In genomic region chr2:55620123-55620779, GRCh38 we compare ENCODE assay signal across 8 cellular contexts.
DNase-seq lines count a peak whose midpoint lies in the region; ATAC-seq lines count a peak whose summit lies in the region.

No MANE protein-coding gene starts in this region.

- ATAC-seq in GM19324 (IDR thresholded peaks at IDR 0.05; ENCODE audit: low FRiP score, unreplicated experiment) (no peak), GM18873 (IDR thresholded peaks at IDR 0.05; ENCODE audit: low FRiP score, unreplicated experiment) (no peak)

- peak overlapping the region; percentile 69 for H3K4me3 Mint-ChIP-seq in T-helper 1 cell treated with Interleukin-12 subunit alpha and Interleukin-12 subunit beta and Interleukin-4 antibody, amounts not matched to agents 30 μg/mL and 1 μg/mL, for 36 hours

- peak overlapping the region; percentile 74 for H3K27ac Mint-ChIP-seq in T-helper 1 cell treated with Interleukin-12 subunit alpha and Interleukin-12 subunit beta and Interleukin-4 antibody, amounts not matched to agents 30 μg/mL and 1 μg/mL, for 36 hours

- peaks cover 21% of the 10 kb centered on the region for H3K4me1 Mint-ChIP-seq in T-helper 1 cell treated with Interleukin-12 subunit alpha and Interleukin-12 subunit beta and Interleukin-4 antibody, amounts not matched to agents 30 μg/mL and 1 μg/mL, for 36 hours (ENCODE audit: low read depth)

- no peaks in the 10 kb centered on the region for H3K27me3 Mint-ChIP-seq in T-helper 1 cell treated with Interleukin-12 subunit alpha and Interleukin-12 subunit beta and Interleukin-4 antibody, amounts not matched to agents 30 μg/mL and 1 μg/mL, for 36 hours (ENCODE audit: low read depth)

- peaks cover 16% of the 10 kb centered on the region for H3K36me3 Mint-ChIP-seq in T-helper 1 cell treated with Interleukin-12 subunit alpha and Interleukin-12 subunit beta and Interleukin-4 antibody, amounts not matched to agents 30 μg/mL and 1 μg/mL, for 36 hours (ENCODE audit: low read depth)

- no peaks in the 10 kb centered on the region for H3K9me3 Mint-ChIP-seq in T-helper 1 cell treated with Interleukin-12 subunit alpha and Interleukin-12 subunit beta and Interleukin-4 antibody, amounts not matched to agents 30 μg/mL and 1 μg/mL, for 36 hours

- peak; percentile 31 for DNase-seq in CMK (ENCODE audit: low read depth)
- DNase-seq in HCEC 1CT, result peak; percentile 5
- peak; percentile 26 for DNase-seq in iris pigment epithelial cell (ENCODE audit: low read depth)
- no peak for DNase-seq in NCI-H345 treated with DMSO at 0.1 percent for 48 hours (lab: John Stamatoyannopoulos, UW; ENCODE audit: unreplicated experiment)
- DNase-seq in 8988T, result no peak

Comparison
In these comparisons a context has a peak if more than half of its experiments do, and no peak if none do; other contexts are left out.
1. DNase-seq: peak in CMK (single experiment), HCEC 1CT (single experiment) and iris pigment epithelial cell (single experiment); none in NCI-H345 treated with DMSO at 0.1 percent for 48 hours (single experiment) and 8988T (single experiment).